In genomic region chr6:19851273-19852089, GRCh38 we compare ENCODE assay signal across 8 cellular contexts. TPM values are rescaled to one million over a fixed set of nuclear protein-coding genes. Genes with fewer than 3 reads are reported as not detected.
DNase-seq lines count a peak whose midpoint lies in the region; ATAC-seq, FAIRE-seq and TF ChIP-seq lines count a peak whose summit lies in the region.

No MANE protein-coding gene starts in this region.

- H3K4me3 ChIP-seq in GM12875 (ENCODE audit: low read depth, low read length) = no peak overlapping the region
- H3K4me3 ChIP-seq in epithelial cell of proximal tubule (ENCODE audit: low read depth, low read length) = peak overlapping the region; percentile 3

- peak; percentile 70 for DNase-seq in RCC 7860 (ENCODE audit: low spot score)
- DNase-seq in epithelial cell of proximal tubule (ENCODE audit: low read depth) = peak; percentile 51
- peak; percentile 50 for DNase-seq in midbrain (lab: John Stamatoyannopoulos, UW)
- DNase-seq in GM12891 (ENCODE audit: insufficient read length, low spot score) = no peak

- no peak for TF ChIP-seq POLR2A in GM12891 (IDR thresholded peaks at IDR 0.05; ENCODE audit: low read depth, low read length)

- FAIRE-seq in RCC 7860 (lab: Jason Lieb, UNC) = peak; percentile 66
- no peak for FAIRE-seq in GM12891 (lab: Jason Lieb, UNC)

- ATAC-seq in GM21515 (IDR thresholded peaks at IDR 0.05; ENCODE audit: unreplicated experiment) (no peak), HG03039 (IDR thresholded peaks at IDR 0.05; ENCODE audit: unreplicated experiment) (no peak)

- TF ChIP-seq CTCF in GM12875 (IDR thresholded peaks at IDR 0.05; ENCODE audit: borderline replicate concordance, insufficient read depth, low read depth, low read length) = peak; percentile 44; the same call in 1 of the 2 replicates
- TF ChIP-seq CTCF in LNCAP (IDR thresholded peaks at IDR 0.05) = peak; percentile 83
- TF ChIP-seq CTCF in epithelial cell of proximal tubule (conservative IDR thresholded peaks at IDR 0.05; ENCODE audit: low read depth, low read length) = peak; percentile 99

TF ChIP-seq in GM12891, 5 proteins besides CTCF, POLR2A, EP300 and RAD21:
- TF ChIP-seq PAX5 (IDR thresholded peaks at IDR 0.05; ENCODE audit: insufficient read depth, low read length, severe bottlenecking) (no peak), TAF1 (IDR thresholded peaks at IDR 0.05; ENCODE audit: low read depth, low read length) (no peak), SPI1 (IDR thresholded peaks at IDR 0.05; ENCODE audit: low read depth, low read length) (no peak), POLR2AphosphoS5 (IDR thresholded peaks at IDR 0.05; ENCODE audit: low read depth, low read length) (no peak), POU2F2 (IDR thresholded peaks at IDR 0.05; ENCODE audit: low read depth, low read length) (no peak)
TF ChIP-seq in GM12891: peak in this region for 0.

RNA-seq across cellular contexts. Expression of gene ID4, which starts 14.3 kb away (rescaled TPM):
- total RNA-seq in epithelial cell of proximal tubule = 7.0 and 17.8 TPM in 2 replicates
- polyA plus RNA-seq in GM12891 (2012; ENCODE audit: low read depth, missing spikeins) = not detected

Comparison
In these comparisons a context has a peak if more than half of its experiments do, and no peak if none do; other contexts are left out.
1. CTCF ChIP-seq: peak in every context shown above with its lines; median percentile 99 in epithelial cell of proximal tubule; 83 in LNCAP; 44 in GM12875.